ENCODE assay signal across 25 cellular contexts in the genomic region with DNA sequence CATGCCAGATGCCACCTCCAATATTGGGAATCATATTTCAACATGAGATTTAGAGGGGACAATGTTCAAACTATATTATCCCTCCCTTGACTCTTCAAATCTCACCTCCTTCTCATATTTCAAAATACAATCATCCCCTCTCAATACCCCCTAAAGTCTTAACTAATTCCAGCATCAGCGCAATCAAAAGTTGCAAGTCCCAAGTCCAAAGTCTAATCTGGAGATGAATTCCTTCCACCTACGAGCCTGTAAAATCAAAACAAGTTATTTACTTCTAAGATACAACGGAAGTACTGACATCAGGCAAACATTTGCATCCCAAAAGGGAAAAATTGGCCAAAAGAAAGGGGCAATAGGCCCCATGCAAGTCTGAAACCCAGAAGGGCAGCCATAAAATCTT.
A peak's percentile ranks its signal among the peaks of the same experiment; 100 is the strongest.
DNase-seq lines count a peak whose midpoint lies in the region; ATAC-seq lines count a peak whose summit lies in the region.
"Had no signal": no experiment of that assay in that cellular context is flagged by ENCODE, and none has a peak within 500 bp of the region (broad histone marks: within the 10 kb centered on the region; RNA-seq: fewer than 3 reads in every experiment).

No MANE protein-coding gene starts in this region.

- H2BK5ac ChIP-seq in neuronal stem cell (ENCODE audit: low read length), result no peak overlapping the region

- H3K14ac ChIP-seq in neuronal stem cell (ENCODE audit: low read length), result no peak overlapping the region

- H2BK12ac ChIP-seq in neuronal stem cell (ENCODE audit: low read length), result no peak overlapping the region

- no peak overlapping the region for H2AK5ac ChIP-seq in neuronal stem cell (ENCODE audit: low read depth, low read length)

- H2BK120ac ChIP-seq in neuronal stem cell (ENCODE audit: low read depth, low read length), result no peak overlapping the region

- H3K9me3 ChIP-seq in neuronal stem cell (replicated peaks in 1 of 2; ENCODE audit: control insufficient read depth in 2 of 2, insufficient read depth in 1 of 2, low read depth in 1 of 2, low read length in 2 of 2), result peaks cover 0 to 26% of the 10 kb centered on the region in 2 donors
- H3K9me3 ChIP-seq: BE2C, BLaER1 had no signal

- no peaks in the 10 kb centered on the region for H3K27me3 ChIP-seq in neuronal stem cell (ENCODE audit: control insufficient read depth in 3 of 3, insufficient read depth in 3 of 3, low read depth in 1 of 3, low read length in 3 of 3)
- H3K27me3 ChIP-seq: BE2C, BLaER1 had no signal

- H4K91ac ChIP-seq in neuronal stem cell (ENCODE audit: low read depth, low read length, poor library complexity), result no peak overlapping the region

- H4K8ac ChIP-seq in neuronal stem cell (ENCODE audit: low read depth, low read length), result no peak overlapping the region

- no peak overlapping the region for H2BK15ac ChIP-seq in neuronal stem cell (ENCODE audit: low read length)

- H3K79me1 ChIP-seq in neuronal stem cell (ENCODE audit: low read depth, low read length), result no peaks in the 10 kb centered on the region

- no CpG with 5 or more reads among the region's 3 CpGs for WGBS in neuronal stem cell (ENCODE audit: extremely low coverage in 2 of 2, insufficient read length in 2 of 2, insufficient replicate concordance in 1 of 2), 2 donors

- no peak overlapping the region for H3K4me3 ChIP-seq in neuronal stem cell (ENCODE audit: low read length in 2 of 2)
- H3K4me3 ChIP-seq: BLaER1, GM12878 had no signal

- H3K9ac ChIP-seq in neuronal stem cell (ENCODE audit: low read depth, low read length, poor library complexity), result no peak overlapping the region
- H3K9ac ChIP-seq: BLaER1 had no signal

- peak overlapping the region; percentile 31 for H2AFZ ChIP-seq in neuronal stem cell (ENCODE audit: low read length)

- no peak overlapping the region for H3K18ac ChIP-seq in neuronal stem cell (ENCODE audit: low read length)

- no peaks in the 10 kb centered on the region for H3K36me3 ChIP-seq in neuronal stem cell (replicated peaks in 1 of 2; ENCODE audit: control insufficient read depth in 2 of 2, insufficient read depth in 2 of 2, low read length in 2 of 2)
- H3K36me3 ChIP-seq: BE2C, BLaER1 had no signal

- no peak overlapping the region for H3K4me2 ChIP-seq in neuronal stem cell (ENCODE audit: insufficient read depth, low read length, poor library complexity, severe bottlenecking)
- H3K4me2 ChIP-seq: BLaER1 had no signal

- no peak overlapping the region for H3K23ac ChIP-seq in neuronal stem cell (ENCODE audit: low read depth, low read length, poor library complexity)

- DNase-seq in NCI-H2171 treated with DMSO at 0.1 percent for 48 hours (lab: John Stamatoyannopoulos, UW) (peak; percentile 56), NCI-H2171 (lab: John Stamatoyannopoulos, UW) (no peak), LoVo (ENCODE audit: low spot score) (peak; percentile 5), NCI-H524 (lab: John Stamatoyannopoulos, UW) (peak; percentile 49 to 88), neuronal stem cell (ENCODE audit: low spot score) (no peak), NCI-H345 (lab: John Stamatoyannopoulos, UW) (no peak), NCI-H2227 (lab: John Stamatoyannopoulos, UW; ENCODE audit: unreplicated experiment) (no peak)
- DNase-seq: 8988T; ACHN; BE2C; C1 segment of cervical spinal cord; CD4-positive, alpha-beta memory T cell; CD4-positive, CD25-positive, alpha-beta regulatory T cell; CD8-positive, alpha-beta memory T cell; COR-L47; DMS 273 treated with DMSO at 0.1 percent for 48 hours; DMS153; DMS53; DMS79; DND-41; EL; GDM1 had no signal

- H3K4me1 ChIP-seq in neuronal stem cell (ENCODE audit: control insufficient read depth in 2 of 2, insufficient read depth in 1 of 2, low read depth in 1 of 2, low read length in 2 of 2), result peaks cover 0 to 5% of the 10 kb centered on the region in 2 donors
- H3K4me1 ChIP-seq: BE2C, BLaER1 had no signal

- H3K4ac ChIP-seq in neuronal stem cell (ENCODE audit: low read length), result no peak overlapping the region

- ATAC-seq in HG03039 (IDR thresholded peaks at IDR 0.05; ENCODE audit: unreplicated experiment), result no peak
- ATAC-seq: GM12878 had no signal

- H3K27ac ChIP-seq in neuronal stem cell (replicated peaks; ENCODE audit: low read length), result no peak overlapping the region
- H3K27ac ChIP-seq: BLaER1 had no signal

Comparison
In these comparisons a context has a peak if more than half of its experiments do, and no peak if none do; other contexts are left out.
1. DNase-seq: peak in NCI-H2171 treated with DMSO at 0.1 percent for 48 hours (single experiment), LoVo (single experiment) and NCI-H524 (2 of 2); none in NCI-H2171 (single experiment), neuronal stem cell (single experiment), NCI-H345 (single experiment) and NCI-H2227 (single experiment).